In genomic region chr9:123679330-123679987, GRCh38 we compare ENCODE assay signal across 8 cellular contexts.
DNase-seq lines count a peak whose midpoint lies in the region; ATAC-seq and TF ChIP-seq lines count a peak whose summit lies in the region.

No MANE protein-coding gene starts in this region.

- DNase-seq in RPMI8226 (peak; percentile 96), progenitor cell of endocrine pancreas (ENCODE audit: low spot score, unreplicated experiment) (no peak), mesothelial cell of epicardium (ENCODE audit: low spot score in 2 of 2, unreplicated experiment in 2 of 2) (no peak), GM03348 (ENCODE audit: low spot score) (no peak)
- no peak for DNase-seq in central memory CD4-positive, alpha-beta T cell

- H3K27ac ChIP-seq in BLaER1, result peak overlapping the region; percentile 89

- peaks cover 3% of the 10 kb centered on the region for H3K9me3 Mint-ChIP-seq in progenitor cell of endocrine pancreas (ENCODE audit: low read depth)
- peaks cover 9% of the 10 kb centered on the region for H3K9me3 Mint-ChIP-seq in mesothelial cell of epicardium

- H3K27ac Mint-ChIP-seq in progenitor cell of endocrine pancreas (peak overlapping the region; percentile 43), mesothelial cell of epicardium (no peak overlapping the region)

- peaks cover 18% of the 10 kb centered on the region for H3K4me1 Mint-ChIP-seq in progenitor cell of endocrine pancreas (ENCODE audit: low read depth)
- H3K4me1 Mint-ChIP-seq in mesothelial cell of epicardium, result peaks cover 16% of the 10 kb centered on the region

- H3K36me3 ChIP-seq in BLaER1, result peaks cover 5% of the 10 kb centered on the region; the same call in 1 of the 2 replicates

- peaks cover 64% of the 10 kb centered on the region for H3K4me1 ChIP-seq in BLaER1

- peaks cover 10% of the 10 kb centered on the region for H3K36me3 Mint-ChIP-seq in progenitor cell of endocrine pancreas (ENCODE audit: insufficient read depth)
- H3K36me3 Mint-ChIP-seq in mesothelial cell of epicardium, result peaks cover 18% of the 10 kb centered on the region

- no peaks in the 10 kb centered on the region for H4K20me1 ChIP-seq in BLaER1

- no peaks in the 10 kb centered on the region for H3K27me3 ChIP-seq in BLaER1

- TF ChIP-seq CTCF in progenitor cell of endocrine pancreas (IDR thresholded peaks at IDR 0.05; ENCODE audit: unreplicated experiment), result no peak
- TF ChIP-seq CTCF in mesothelial cell of epicardium (IDR thresholded peaks at IDR 0.05; ENCODE audit: unreplicated experiment), result no peak

- H3K4me3 Mint-ChIP-seq in progenitor cell of endocrine pancreas (ENCODE audit: low read depth) (no peak overlapping the region), mesothelial cell of epicardium (no peak overlapping the region)

- peaks cover 11% of the 10 kb centered on the region; the same call in 1 of the 2 replicates for H3K9me3 ChIP-seq in BLaER1

- ATAC-seq in GM18861 (IDR thresholded peaks at IDR 0.05; ENCODE audit: unreplicated experiment) (peak; percentile 90), HG02938 (IDR thresholded peaks at IDR 0.05; ENCODE audit: unreplicated experiment) (peak; percentile 96)

- H3K27me3 Mint-ChIP-seq in progenitor cell of endocrine pancreas (peaks cover 86% of the 10 kb centered on the region), mesothelial cell of epicardium (ENCODE audit: low read depth) (peaks cover 80% of the 10 kb centered on the region)

- peak overlapping the region; percentile 25; the same call in 1 of the 2 replicates for H3K4me3 ChIP-seq in BLaER1

- peak overlapping the region; percentile 77 for H3K4me2 ChIP-seq in BLaER1

- H3K9ac ChIP-seq in BLaER1, result peak overlapping the region; percentile 63; the same call in 1 of the 2 replicates
